Comparison of ENCODE assay signal across 1 cellular context in genomic region chr4:66575024-66575696, GRCh38.
TF ChIP-seq lines count a peak whose summit lies in the region.

No MANE protein-coding gene starts in this region.

TF ChIP-seq in HepG2, 621 proteins besides CTCF, POLR2A, EP300 and RAD21 (continued from another document):
- TF ChIP-seq AHDC1 (CRISPR knock-in tag; IDR thresholded peaks at IDR 0.05; ENCODE audit: borderline replicate concordance): no peak
- TF ChIP-seq, protein P1, sequence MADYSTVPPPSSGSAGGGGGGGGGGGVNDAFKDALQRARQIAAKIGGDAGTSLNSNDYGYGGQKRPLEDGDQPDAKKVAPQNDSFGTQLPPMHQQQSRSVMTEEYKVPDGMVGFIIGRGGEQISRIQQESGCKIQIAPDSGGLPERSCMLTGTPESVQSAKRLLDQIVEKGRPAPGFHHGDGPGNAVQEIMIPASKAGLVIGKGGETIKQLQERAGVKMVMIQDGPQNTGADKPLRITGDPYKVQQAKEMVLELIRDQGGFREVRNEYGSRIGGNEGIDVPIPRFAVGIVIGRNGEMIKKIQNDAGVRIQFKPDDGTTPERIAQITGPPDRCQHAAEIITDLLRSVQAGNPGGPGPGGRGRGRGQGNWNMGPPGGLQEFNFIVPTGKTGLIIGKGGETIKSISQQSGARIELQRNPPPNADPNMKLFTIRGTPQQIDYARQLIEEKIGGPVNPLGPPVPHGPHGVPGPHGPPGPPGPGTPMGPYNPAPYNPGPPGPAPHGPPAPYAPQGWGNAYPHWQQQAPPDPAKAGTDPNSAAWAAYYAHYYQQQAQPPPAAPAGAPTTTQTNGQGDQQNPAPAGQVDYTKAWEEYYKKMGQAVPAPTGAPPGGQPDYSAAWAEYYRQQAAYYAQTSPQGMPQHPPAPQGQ (CRISPR knock-in tag; IDR thresholded peaks at IDR 0.05; ENCODE audit: borderline replicate concordance): no peak
- no peak for TF ChIP-seq KDM5A (IDR thresholded peaks at IDR 0.05; ENCODE audit: borderline replicate concordance, low read length)
- no peak for TF ChIP-seq SRY (CRISPR knock-in tag; IDR thresholded peaks at IDR 0.05)
- TF ChIP-seq ZNF839 (CRISPR knock-in tag; IDR thresholded peaks at IDR 0.05; ENCODE audit: borderline replicate concordance): no peak
- no peak for TF ChIP-seq GTF2F1 (IDR thresholded peaks at IDR 0.05; ENCODE audit: low read length)
- TF ChIP-seq SKI (IDR thresholded peaks at IDR 0.05; ENCODE audit: partially characterized antibody): no peak
- no peak for TF ChIP-seq ESRRA (CRISPR knock-in tag; IDR thresholded peaks at IDR 0.05; ENCODE audit: low read depth)
- TF ChIP-seq, protein P2, sequence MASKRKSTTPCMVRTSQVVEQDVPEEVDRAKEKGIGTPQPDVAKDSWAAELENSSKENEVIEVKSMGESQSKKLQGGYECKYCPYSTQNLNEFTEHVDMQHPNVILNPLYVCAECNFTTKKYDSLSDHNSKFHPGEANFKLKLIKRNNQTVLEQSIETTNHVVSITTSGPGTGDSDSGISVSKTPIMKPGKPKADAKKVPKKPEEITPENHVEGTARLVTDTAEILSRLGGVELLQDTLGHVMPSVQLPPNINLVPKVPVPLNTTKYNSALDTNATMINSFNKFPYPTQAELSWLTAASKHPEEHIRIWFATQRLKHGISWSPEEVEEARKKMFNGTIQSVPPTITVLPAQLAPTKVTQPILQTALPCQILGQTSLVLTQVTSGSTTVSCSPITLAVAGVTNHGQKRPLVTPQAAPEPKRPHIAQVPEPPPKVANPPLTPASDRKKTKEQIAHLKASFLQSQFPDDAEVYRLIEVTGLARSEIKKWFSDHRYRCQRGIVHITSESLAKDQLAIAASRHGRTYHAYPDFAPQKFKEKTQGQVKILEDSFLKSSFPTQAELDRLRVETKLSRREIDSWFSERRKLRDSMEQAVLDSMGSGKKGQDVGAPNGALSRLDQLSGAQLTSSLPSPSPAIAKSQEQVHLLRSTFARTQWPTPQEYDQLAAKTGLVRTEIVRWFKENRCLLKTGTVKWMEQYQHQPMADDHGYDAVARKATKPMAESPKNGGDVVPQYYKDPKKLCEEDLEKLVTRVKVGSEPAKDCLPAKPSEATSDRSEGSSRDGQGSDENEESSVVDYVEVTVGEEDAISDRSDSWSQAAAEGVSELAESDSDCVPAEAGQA (IDR thresholded peaks at IDR 0.05; ENCODE audit: low read depth): no peak
- TF ChIP-seq, protein P2 (CRISPR knock-in tag; IDR thresholded peaks at IDR 0.05; ENCODE audit: borderline replicate concordance): no peak
- no peak for TF ChIP-seq PRDM15 (CRISPR knock-in tag; IDR thresholded peaks at IDR 0.05)
- TF ChIP-seq, protein P3, sequence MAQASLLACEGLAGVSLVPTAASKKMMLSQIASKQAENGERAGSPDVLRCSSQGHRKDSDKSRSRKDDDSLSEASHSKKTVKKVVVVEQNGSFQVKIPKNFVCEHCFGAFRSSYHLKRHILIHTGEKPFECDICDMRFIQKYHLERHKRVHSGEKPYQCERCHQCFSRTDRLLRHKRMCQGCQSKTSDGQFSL (CRISPR knock-in tag; IDR thresholded peaks at IDR 0.05): no peak
- no peak for TF ChIP-seq ETS1 (CRISPR knock-in tag; IDR thresholded peaks at IDR 0.05)
- TF ChIP-seq ZNF746 (CRISPR knock-in tag; IDR thresholded peaks at IDR 0.05): no peak
- TF ChIP-seq, protein P4, sequence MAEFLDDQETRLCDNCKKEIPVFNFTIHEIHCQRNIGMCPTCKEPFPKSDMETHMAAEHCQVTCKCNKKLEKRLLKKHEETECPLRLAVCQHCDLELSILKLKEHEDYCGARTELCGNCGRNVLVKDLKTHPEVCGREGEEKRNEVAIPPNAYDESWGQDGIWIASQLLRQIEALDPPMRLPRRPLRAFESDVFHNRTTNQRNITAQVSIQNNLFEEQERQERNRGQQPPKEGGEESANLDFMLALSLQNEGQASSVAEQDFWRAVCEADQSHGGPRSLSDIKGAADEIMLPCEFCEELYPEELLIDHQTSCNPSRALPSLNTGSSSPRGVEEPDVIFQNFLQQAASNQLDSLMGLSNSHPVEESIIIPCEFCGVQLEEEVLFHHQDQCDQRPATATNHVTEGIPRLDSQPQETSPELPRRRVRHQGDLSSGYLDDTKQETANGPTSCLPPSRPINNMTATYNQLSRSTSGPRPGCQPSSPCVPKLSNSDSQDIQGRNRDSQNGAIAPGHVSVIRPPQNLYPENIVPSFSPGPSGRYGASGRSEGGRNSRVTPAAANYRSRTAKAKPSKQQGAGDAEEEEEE (CRISPR knock-in tag; IDR thresholded peaks at IDR 0.05; ENCODE audit: borderline replicate concordance): no peak
- TF ChIP-seq ZNF780A (CRISPR knock-in tag; IDR thresholded peaks at IDR 0.05): no peak
- no peak for TF ChIP-seq ZEB1 (IDR thresholded peaks at IDR 0.05; ENCODE audit: insufficient replicate concordance, low read depth)
- TF ChIP-seq ERF (CRISPR knock-in tag; IDR thresholded peaks at IDR 0.05): no peak
- TF ChIP-seq, protein P5, sequence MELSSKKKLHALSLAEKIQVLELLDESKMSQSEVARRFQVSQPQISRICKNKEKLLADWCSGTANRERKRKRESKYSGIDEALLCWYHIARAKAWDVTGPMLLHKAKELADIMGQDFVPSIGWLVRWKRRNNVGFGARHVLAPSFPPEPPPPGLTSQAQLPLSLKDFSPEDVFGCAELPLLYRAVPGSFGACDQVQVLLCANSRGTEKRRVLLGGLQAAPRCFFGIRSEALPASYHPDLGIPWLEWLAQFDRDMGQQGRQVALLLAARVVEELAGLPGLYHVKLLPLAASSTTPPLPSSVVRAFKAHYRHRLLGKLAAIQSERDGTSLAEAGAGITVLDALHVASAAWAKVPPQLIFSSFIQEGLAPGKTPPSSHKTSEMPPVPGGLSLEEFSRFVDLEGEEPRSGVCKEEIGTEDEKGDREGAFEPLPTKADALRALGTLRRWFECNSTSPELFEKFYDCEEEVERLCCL (CRISPR knock-in tag; IDR thresholded peaks at IDR 0.05; ENCODE audit: borderline replicate concordance): no peak
- TF ChIP-seq, protein P6, sequence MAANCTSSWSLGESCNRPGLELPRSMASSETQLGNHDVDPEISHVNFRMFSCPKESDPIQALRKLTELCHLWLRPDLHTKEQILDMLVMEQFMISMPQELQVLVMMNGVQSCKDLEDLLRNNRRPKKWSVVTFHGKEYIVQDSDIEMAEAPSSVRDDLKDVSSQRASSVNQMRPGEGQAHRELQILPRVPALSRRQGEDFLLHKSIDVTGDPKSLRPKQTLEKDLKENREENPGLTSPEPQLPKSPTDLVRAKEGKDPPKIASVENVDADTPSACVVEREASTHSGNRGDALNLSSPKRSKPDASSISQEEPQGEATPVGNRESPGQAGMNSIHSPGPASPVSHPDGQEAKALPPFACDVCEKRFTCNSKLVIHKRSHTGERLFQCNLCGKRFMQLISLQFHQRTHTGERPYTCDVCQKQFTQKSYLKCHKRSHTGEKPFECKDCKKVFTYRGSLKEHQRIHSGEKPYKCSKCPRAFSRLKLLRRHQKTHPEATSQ (CRISPR knock-in tag; IDR thresholded peaks at IDR 0.05; ENCODE audit: borderline replicate concordance): no peak
- no peak for TF ChIP-seq ZFP91 (CRISPR knock-in tag; IDR thresholded peaks at IDR 0.05; ENCODE audit: borderline replicate concordance)
- TF ChIP-seq, protein P7, sequence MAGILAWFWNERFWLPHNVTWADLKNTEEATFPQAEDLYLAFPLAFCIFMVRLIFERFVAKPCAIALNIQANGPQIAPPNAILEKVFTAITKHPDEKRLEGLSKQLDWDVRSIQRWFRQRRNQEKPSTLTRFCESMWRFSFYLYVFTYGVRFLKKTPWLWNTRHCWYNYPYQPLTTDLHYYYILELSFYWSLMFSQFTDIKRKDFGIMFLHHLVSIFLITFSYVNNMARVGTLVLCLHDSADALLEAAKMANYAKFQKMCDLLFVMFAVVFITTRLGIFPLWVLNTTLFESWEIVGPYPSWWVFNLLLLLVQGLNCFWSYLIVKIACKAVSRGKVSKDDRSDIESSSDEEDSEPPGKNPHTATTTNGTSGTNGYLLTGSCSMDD (CRISPR knock-in tag; IDR thresholded peaks at IDR 0.05): no peak
- no peak for TF ChIP-seq ZNF816 (CRISPR knock-in tag; IDR thresholded peaks at IDR 0.05; ENCODE audit: borderline replicate concordance)
